Comparison of ENCODE assay signal across 20 cellular contexts in genomic region chr22:27591060-27591459, GRCh38.
"Had no signal": no experiment of that assay in that cellular context is flagged by ENCODE, and none has a peak within 500 bp of the region (broad histone marks: within the 10 kb centered on the region; RNA-seq: fewer than 3 reads in every experiment).

No MANE protein-coding gene starts in this region.

- H3K27me3 ChIP-seq: heart left ventricle, left lung, neutrophil had no signal

- H3K4me1 ChIP-seq: left lung, parathyroid adenoma, prostate gland had no signal

- DNase-seq: effector memory CD4-positive, alpha-beta T cell; heart left ventricle; kidney glomerular epithelial cell; left lung; mesenchymal stem cell; midbrain; naive B cell; nephron progenitor cell; stimulated activated CD4-positive, alpha-beta T cell treated with anti-CD3 and anti-CD28 coated beads, Interleukin-2, amount 100 ng/mL, for 24 hours; stimulated activated CD4-positive, alpha-beta T cell treated with anti-CD3 and anti-CD28 coated beads, Interleukin-4, amount 100 ng/mL, for 4 hours; stimulated activated naive B cell treated with anti-CD40 and anti-IgM and Interleukin-4, amounts not matched to agents 10 μg/mL and 1 μg/mL and 100 μg/mL, for 72 hours; stimulated activated naive CD8-positive, alpha-beta T cell treated with anti-CD3 and anti-CD28 coated beads, Interleukin-15, amount 100 ng/mL, for 72 hours; trophoblast cell had no signal

- H3K9me3 ChIP-seq: heart left ventricle, left lung, neutrophil, prostate gland, thoracic aorta had no signal

- H3K27ac ChIP-seq: heart left ventricle, left lung, neutrophil, parathyroid adenoma, prostate gland, thoracic aorta had no signal

- ATAC-seq: esophagus mucosa; left lung; sciatic nerve; stimulated activated naive B cell treated with anti-CD40 and anti-IgM and Interleukin-4, amounts not matched to agents 10 μg/mL and 1 μg/mL and 100 μg/mL, for 72 hours; stimulated activated naive CD8-positive, alpha-beta T cell treated with anti-CD3 and anti-CD28 coated beads, Interleukin-15, amount 100 ng/mL, for 72 hours had no signal

- H3K4me3 ChIP-seq: heart left ventricle, left lung, lung, prostate gland, thoracic aorta had no signal

- H3K36me3 ChIP-seq: heart left ventricle, left lung, neutrophil, prostate gland, thoracic aorta had no signal
